ENCODE assay signal across 1 cellular context in genomic region chr2:201642086-201642578, GRCh38.
TF ChIP-seq lines count a peak whose summit lies in the region.

No MANE protein-coding gene starts in this region.

TF ChIP-seq in GM12891, 5 proteins besides CTCF, POLR2A, EP300 and RAD21 (continued from another document):
- TF ChIP-seq POLR2AphosphoS5 (IDR thresholded peaks at IDR 0.05; ENCODE audit: low read depth, low read length), result no peak
- no peak for TF ChIP-seq POU2F2 (IDR thresholded peaks at IDR 0.05; ENCODE audit: low read depth, low read length)
